In genomic region chr10:110501142-110501937, GRCh38 we compare ENCODE assay signal across 8 cellular contexts. TPM values are rescaled to one million over a fixed set of nuclear protein-coding genes. Genes with fewer than 3 reads are reported as not detected.
DNase-seq lines count a peak whose midpoint lies in the region; ATAC-seq and TF ChIP-seq lines count a peak whose summit lies in the region.

No MANE protein-coding gene starts in this region.

- intact Hi-C loops in heart right ventricle (cut with DNase I), result loop anchor here in 4 of 10 donors (5.0 to 10.0 kb wide), 3 partner anchors 36 to 277 kb away; no protein-coding TSS in a partner anchor

- peak overlapping the region; percentile 84 to 98 (median 94) for H3K27ac ChIP-seq in heart right ventricle

- H3K4me3 ChIP-seq in heart right ventricle, result peak overlapping the region in 7 of 10 donors; percentile 7 to 94 (median 88)

- peaks cover 0 to 8% (median 0%) of the 10 kb centered on the region in 7 donors for H3K27me3 ChIP-seq in heart right ventricle

- 20% methylated on average over 9 of the region's 9 CpGs for WGBS in heart right ventricle, 2 donors

- H3K36me3 ChIP-seq in ES-I3 (ENCODE audit: insufficient read depth, low read length) (peaks cover 21% of the 10 kb centered on the region), heart right ventricle (peaks cover 0 to 15% (median 0%) of the 10 kb centered on the region in 9 donors)

- ATAC-seq in HG02678 (IDR thresholded peaks at IDR 0.05; ENCODE audit: unreplicated experiment) (peak; percentile 10), heart right ventricle (peak; percentile 36 to 75 (median 67)), HG03159 (IDR thresholded peaks at IDR 0.05; ENCODE audit: unreplicated experiment) (no peak)

- TF ChIP-seq CTCF in heart right ventricle (IDR thresholded peaks at IDR 0.05), result no peak

- peaks cover 28% of the 10 kb centered on the region for H3K4me1 ChIP-seq in ES-I3 (ENCODE audit: insufficient read depth, low read length)
- peaks cover 20 to 88% (median 82%) of the 10 kb centered on the region in 9 donors for H3K4me1 ChIP-seq in heart right ventricle

- H3K9me3 ChIP-seq in ES-I3 (ENCODE audit: control insufficient read depth, insufficient read depth, low read length), result no peaks in the 10 kb centered on the region
- H3K9me3 ChIP-seq in heart right ventricle, result no peaks in the 10 kb centered on the region

- H3K9ac ChIP-seq in ES-I3 (ENCODE audit: low read depth, low read length), result peak overlapping the region; percentile 21; the same call in 1 of the 2 replicates

- in situ Hi-C loops in SK-MEL-5 (cut with HindIII; ENCODE audit: low pct_unique_long_range_greater_than_20kb, low sequenced_read_pairs), result no loop called here

- DNase-seq in SK-MEL-5 (ENCODE audit: low read depth, low spot score) (peak; percentile 84), amniotic epithelial cell (ENCODE audit: low read depth) (peak; percentile 90), heart right ventricle (peak; percentile 85 to 96), putamen (ENCODE audit: low spot score) (peak; percentile 49), 8988T (no peak)

RNA-seq across cellular contexts. Expression of gene DUSP5, which starts 3.6 kb away (rescaled TPM):
- total RNA-seq in SK-MEL-5 (2014; rRNA removed; shearing (Covaris generic)), result 2.7 and 3.0 TPM in 2 replicates
- polyA plus RNA-seq in SK-MEL-5 (2015; cell fraction: cytosol; rRNA removed), result 3.2 and 3.5 TPM in 2 replicates
- polyA plus RNA-seq in SK-MEL-5 (2015; cell fraction: nucleus; rRNA removed), result 1.6 and 3.5 TPM in 2 replicates
- total RNA-seq in heart right ventricle, result 10 to 100 TPM in 9 of 10 donors, 1 to 10 TPM in 1; 9.0 to 53.7 (median 22.9) TPM
- 10 to 100 TPM in 1 of 2 donors, 1 to 10 TPM in 1; 5.3 to 20.2 TPM for polyA plus RNA-seq in heart right ventricle
